1 cellular context compared by ENCODE assay signal in the genomic region with DNA sequence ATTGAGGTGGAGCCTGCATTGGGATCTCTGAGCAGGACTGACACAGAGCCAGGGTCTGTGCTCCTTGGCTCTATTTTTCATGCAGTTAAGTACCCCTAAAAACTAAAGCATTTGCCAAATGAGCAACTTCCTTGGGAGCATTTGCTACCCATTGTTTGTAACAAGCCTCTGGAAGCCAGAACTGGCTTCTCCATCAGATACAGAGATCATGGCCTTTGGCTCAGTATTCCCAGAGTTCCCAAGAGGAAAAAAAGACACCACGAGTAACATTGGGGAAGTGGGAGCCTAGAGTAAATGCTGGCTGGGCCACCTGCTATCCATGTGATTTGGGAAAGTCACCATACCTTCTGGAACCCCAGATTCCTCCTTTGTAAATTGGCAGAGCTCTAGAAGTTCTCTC.
TF ChIP-seq lines count a peak whose summit lies in the region.

No MANE protein-coding gene starts in this region.

TF ChIP-seq in IMR-90, 13 proteins besides CTCF, POLR2A, EP300 and RAD21:
- no peak for TF ChIP-seq NFE2L2 (IDR thresholded peaks at IDR 0.05; ENCODE audit: low read depth, low read length)
- TF ChIP-seq SMC3 (IDR thresholded peaks at IDR 0.05; ENCODE audit: low read depth, low read length), result no peak
